2 cellular contexts compared by ENCODE assay signal in genomic region chr18:2390158-2390557, GRCh38.
A peak's percentile ranks its signal among the peaks of the same experiment; 100 is the strongest.
TF ChIP-seq lines count a peak whose summit lies in the region.

No MANE protein-coding gene starts in this region.

TF ChIP-seq in GM23338, 12 proteins besides CTCF, POLR2A, EP300 and RAD21 (continued from another document):
- TF ChIP-seq EZH2phosphoT487 (IDR thresholded peaks at IDR 0.05; ENCODE audit: unreplicated experiment) (no peak), ZNF331 (CRISPR knock-in tag; IDR thresholded peaks at IDR 0.05; ENCODE audit: low read depth) (no peak), STAT1 (IDR thresholded peaks at IDR 0.05; ENCODE audit: unreplicated experiment) (no peak)

TF ChIP-seq in H1, 55 proteins besides CTCF, POLR2A, EP300 and RAD21 (continued from another document):
- TF ChIP-seq CEBPB (IDR thresholded peaks at IDR 0.05; ENCODE audit: low read depth, low read length) (peak; percentile 55; the same call in 1 of the 2 replicates), HDAC6 (IDR thresholded peaks at IDR 0.05; ENCODE audit: low read depth, low read length) (no peak), BRCA1 (IDR thresholded peaks at IDR 0.05; ENCODE audit: low read depth, low read length) (no peak), SP1 (IDR thresholded peaks at IDR 0.05; ENCODE audit: low read depth, low read length) (no peak)
